In the genomic region with DNA sequence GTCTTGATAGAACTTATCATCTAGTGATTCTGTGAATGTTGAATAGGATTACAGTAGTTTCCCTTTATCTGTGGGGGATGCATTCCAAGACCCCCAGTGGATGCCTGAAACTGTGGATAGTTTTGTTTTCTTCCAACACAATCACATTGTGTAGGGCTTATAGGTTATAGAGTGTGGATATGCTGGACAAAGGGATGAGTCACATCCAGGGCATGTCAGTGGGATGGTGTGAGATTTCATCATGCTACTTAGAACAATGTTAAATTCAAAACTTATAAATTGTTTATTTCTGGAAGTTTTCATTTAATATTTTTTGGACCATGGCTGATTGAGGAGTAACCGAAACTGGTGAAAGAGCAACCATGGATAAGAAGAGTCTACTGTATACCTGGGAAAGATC, we compare ENCODE assay signal across 11 cellular contexts.
DNase-seq lines count a peak whose midpoint lies in the region; ATAC-seq and TF ChIP-seq lines count a peak whose summit lies in the region.
"Had no signal": no experiment of that assay in that cellular context is flagged by ENCODE, and none has a peak within 500 bp of the region (broad histone marks: within the 10 kb centered on the region; RNA-seq: fewer than 3 reads in every experiment).

No MANE protein-coding gene starts in this region.

- TF ChIP-seq CTCF in IMR-90 (conservative IDR thresholded peaks at IDR 0.05; ENCODE audit: low read depth, low read length) (no peak), astrocyte of the spinal cord (IDR thresholded peaks at IDR 0.05; ENCODE audit: low read depth, low read length) (no peak), foreskin keratinocyte (conservative IDR thresholded peaks at IDR 0.05) (no peak), OCI-LY7 (conservative IDR thresholded peaks at IDR 0.05; ENCODE audit: low read length) (no peak)

- intact Hi-C loops in IMR-90 (cut with micrococcal nuclease) = no loop called here
- intact Hi-C loops in OCI-LY7 (cut with micrococcal nuclease; ENCODE audit: unreplicated experiment) = no loop called here

- H3K4me1 ChIP-seq in IMR-90 (ENCODE audit: control insufficient read depth, insufficient read depth, low read length) (peaks cover 8% of the 10 kb centered on the region), foreskin keratinocyte (peaks cover 12% of the 10 kb centered on the region), OCI-LY7 (ENCODE audit: insufficient read depth, low read length, poor library complexity, severe bottlenecking) (no peaks in the 10 kb centered on the region), trophoblast cell (ENCODE audit: control insufficient read depth in 1 of 2, insufficient read depth in 2 of 2, low read length in 2 of 2) (no peaks in the 10 kb centered on the region)

- CTCF ChIA-PET in IMR-90 (lab: Yijun Ruan, JAX) = no interaction called here
- CTCF ChIA-PET in OCI-LY7 (lab: Charles Lee; ENCODE audit: unreplicated experiment) = no interaction called here

- H4K91ac ChIP-seq in IMR-90 (ENCODE audit: insufficient read depth, low read depth, low read length) (no peak overlapping the region), trophoblast cell (ENCODE audit: low read depth, low read length) (no peak overlapping the region)

- ATAC-seq in IMR-90 (ENCODE audit: low read depth) = 0 out of 2 replicates have a peak, but pooled peaks have one; percentile 44
- peak; percentile 97 for ATAC-seq in foreskin keratinocyte
- ATAC-seq in HG03039 (IDR thresholded peaks at IDR 0.05; ENCODE audit: unreplicated experiment) = no peak
- no peak for ATAC-seq in HG03460 (IDR thresholded peaks at IDR 0.05; ENCODE audit: unreplicated experiment)

- H3K27ac ChIP-seq in IMR-90 (ENCODE audit: insufficient read depth, low read length) (no peak overlapping the region), foreskin keratinocyte (peak overlapping the region; percentile 64), OCI-LY7 (ENCODE audit: low read depth, low read length, poor library complexity, severe bottlenecking) (no peak overlapping the region), trophoblast cell (ENCODE audit: low read depth, low read length) (no peak overlapping the region)

- POLR2A ChIA-PET in IMR-90 (lab: Charles Lee; ENCODE audit: unreplicated experiment) = no interaction called here
- POLR2A ChIA-PET in OCI-LY7 (lab: Charles Lee) = no interaction called here

- no peaks in the 10 kb centered on the region for H3K9me1 ChIP-seq in IMR-90 (ENCODE audit: insufficient read depth, low read length)

- no peak for TF ChIP-seq POLR2A in IMR-90 (IDR thresholded peaks at IDR 0.05; ENCODE audit: low read depth, low read length)

- H2BK5ac ChIP-seq in IMR-90 (ENCODE audit: low read depth, low read length, poor library complexity, severe bottlenecking) = no peak overlapping the region
- H2BK5ac ChIP-seq in trophoblast cell (ENCODE audit: low read depth, low read length, poor library complexity) = no peak overlapping the region

- H2AK5ac ChIP-seq in IMR-90 (ENCODE audit: low read depth, low read length) (no peak overlapping the region), trophoblast cell (ENCODE audit: low read length) (no peak overlapping the region)

- no peaks in the 10 kb centered on the region for H3K79me2 ChIP-seq in OCI-LY7 (ENCODE audit: insufficient read depth, low read depth, low read length)
- H3K79me2 ChIP-seq in trophoblast cell (ENCODE audit: control insufficient read depth, insufficient read depth, low read length, poor library complexity) = no peaks in the 10 kb centered on the region

- H2BK120ac ChIP-seq in IMR-90 (ENCODE audit: low read depth, low read length) (peak overlapping the region; percentile 61; the same call in 1 of the 2 replicates), trophoblast cell (ENCODE audit: insufficient read depth, low read length, poor library complexity) (no peak overlapping the region)

- no CpG with 5 or more reads among the region's 1 CpG for WGBS in IMR-90 (ENCODE audit: extremely low coverage in 2 of 2, insufficient read length in 1 of 2), 2 experiments
- no CpG with 5 or more reads among the region's 1 CpG for WGBS in trophoblast cell (ENCODE audit: extremely low coverage, insufficient coverage, insufficient read length)

- dilution Hi-C loops in IMR-90 (cut with HindIII; ENCODE audit: low sequenced_read_pairs, unreplicated experiment) = no loop called here

- H3K36me3 ChIP-seq in IMR-90 (ENCODE audit: control insufficient read depth, insufficient read depth, low read length) = no peaks in the 10 kb centered on the region
- no peaks in the 10 kb centered on the region for H3K36me3 ChIP-seq in OCI-LY7 (ENCODE audit: insufficient read depth, low read length)
- H3K36me3 ChIP-seq in trophoblast cell (ENCODE audit: control insufficient read depth in 1 of 2, insufficient read depth in 2 of 2, low read length in 2 of 2) = no peaks in the 10 kb centered on the region

- H3K23ac ChIP-seq in IMR-90 (ENCODE audit: low read depth, low read length) (no peak overlapping the region; the same call in 1 of the 2 replicates), trophoblast cell (ENCODE audit: low read length) (no peak overlapping the region)

- no peak for TF ChIP-seq RAD21 in IMR-90 (IDR thresholded peaks at IDR 0.05; ENCODE audit: low read length)

- no peak overlapping the region for H4K5ac ChIP-seq in IMR-90 (ENCODE audit: low read depth, low read length)

- no peak overlapping the region for H2AK9ac ChIP-seq in IMR-90 (replicated peaks; ENCODE audit: low read depth, low read length, poor library complexity)

- in situ Hi-C loops in ACHN (cut with HindIII; ENCODE audit: low pct_ligation_motif_present, low pct_unique_long_range_greater_than_20kb, low sequenced_read_pairs) = no loop called here
- in situ Hi-C loops in IMR-90 (cut with MboI; ENCODE audit: low sequenced_read_pairs) = no loop called here
- in situ Hi-C loops in astrocyte of the spinal cord (cut with HindIII; ENCODE audit: low sequenced_read_pairs) = no loop called here

- H4K20me1 ChIP-seq in IMR-90 (ENCODE audit: insufficient read depth, low read length) = no peaks in the 10 kb centered on the region
- H4K20me1 ChIP-seq in OCI-LY7 (ENCODE audit: insufficient read depth, low read length) = no peaks in the 10 kb centered on the region

- no peak overlapping the region; a peak in 1 of 4 replicates for H4K8ac ChIP-seq in IMR-90 (ENCODE audit: low read depth in 2 of 2, low read length in 2 of 2)
- no peak overlapping the region for H4K8ac ChIP-seq in trophoblast cell (ENCODE audit: low read depth, low read length)

- no peak overlapping the region for H2BK15ac ChIP-seq in IMR-90 (ENCODE audit: low read depth, low read length)

- H3K14ac ChIP-seq in IMR-90 (replicated peaks; ENCODE audit: low read depth, low read length) (no peak overlapping the region), trophoblast cell (ENCODE audit: low read length) (no peak overlapping the region)

- no peak overlapping the region for H4K12ac ChIP-seq in trophoblast cell (ENCODE audit: low read depth, low read length)

- no peaks in the 10 kb centered on the region for H3K9me3 ChIP-seq in IMR-90 (ENCODE audit: control insufficient read depth, insufficient read depth, low read length)
- H3K9me3 ChIP-seq in OCI-LY7 (ENCODE audit: low read length) = no peaks in the 10 kb centered on the region
- no peaks in the 10 kb centered on the region for H3K9me3 ChIP-seq in trophoblast cell (ENCODE audit: insufficient read depth, low read depth, low read length)

- H2AFZ ChIP-seq in IMR-90 (replicated peaks; ENCODE audit: low read length, poor library complexity) (no peak overlapping the region), OCI-LY7 (ENCODE audit: low read length) (no peak overlapping the region), trophoblast cell (ENCODE audit: insufficient read depth, low read length, poor library complexity) (no peak overlapping the region)

- peak; percentile 34 for DNase-seq in ACHN
- DNase-seq in IMR-90 = peak; percentile 77
- peak; percentile 73 for DNase-seq in astrocyte of the spinal cord (ENCODE audit: low read depth, low spot score)
- DNase-seq in foreskin keratinocyte = peak; percentile 30 to 64
- no peak for DNase-seq in OCI-LY7 (ENCODE audit: low spot score)
- no peak for DNase-seq in trophoblast cell
- DNase-seq: NCI-H187, NCI-H524 treated with DMSO at 0.1 percent for 48 hours, nucleus accumbens had no signal

- H3K4ac ChIP-seq in IMR-90 (ENCODE audit: low read depth, low read length) = peak overlapping the region; percentile 17; the same call in 1 of the 2 replicates
- no peak overlapping the region for H3K4ac ChIP-seq in trophoblast cell (ENCODE audit: low read depth, low read length)

- no peak overlapping the region for H3K18ac ChIP-seq in IMR-90 (ENCODE audit: low read depth, low read length)
- no peak overlapping the region for H3K18ac ChIP-seq in trophoblast cell (ENCODE audit: low read length)

- H3K56ac ChIP-seq in IMR-90 (ENCODE audit: extremely low read depth, insufficient read depth, low read length) = no peak overlapping the region

- no peak overlapping the region for H3K4me3 ChIP-seq in IMR-90 (ENCODE audit: insufficient read depth, low read depth, low read length)
- H3K4me3 ChIP-seq in astrocyte of the spinal cord (ENCODE audit: low read depth, low read length) = no peak overlapping the region
- no peak overlapping the region for H3K4me3 ChIP-seq in OCI-LY7 (ENCODE audit: low read depth, low read length, poor library complexity, severe bottlenecking)
- no peak overlapping the region for H3K4me3 ChIP-seq in trophoblast cell (ENCODE audit: low read depth, low read length)

- H2BK12ac ChIP-seq in trophoblast cell (ENCODE audit: low read length) = no peak overlapping the region

- H2BK20ac ChIP-seq in IMR-90 (ENCODE audit: low read depth, low read length) = peak overlapping the region; percentile 77

- H3K27me3 ChIP-seq in IMR-90 (ENCODE audit: control insufficient read depth, insufficient read depth, low read length) = no peaks in the 10 kb centered on the region
- H3K27me3 ChIP-seq in foreskin keratinocyte = no peaks in the 10 kb centered on the region
- H3K27me3 ChIP-seq in trophoblast cell (ENCODE audit: insufficient read depth, low read length) = no peaks in the 10 kb centered on the region

- no peaks in the 10 kb centered on the region for H3K79me1 ChIP-seq in IMR-90 (ENCODE audit: low read depth in 1 of 2, low read length in 2 of 2)
- H3K79me1 ChIP-seq in trophoblast cell (ENCODE audit: low read length) = no peaks in the 10 kb centered on the region

- H3K9me2 ChIP-seq in OCI-LY7 (ENCODE audit: insufficient read depth, low read length) = no peaks in the 10 kb centered on the region

- peak overlapping the region; percentile 44; the same call in 1 of the 2 replicates for H3K4me2 ChIP-seq in IMR-90 (ENCODE audit: low read depth, low read length)
- H3K4me2 ChIP-seq in OCI-LY7 (ENCODE audit: low read length) = no peak overlapping the region
- no peak overlapping the region for H3K4me2 ChIP-seq in trophoblast cell (ENCODE audit: low read length)

- BruUV-seq in IMR-90 (replicated peaks; lab: Mats Ljungman, UMichigan) (no TSS peak), OCI-LY7 (replicated peaks; lab: Mats Ljungman, UMichigan) (no TSS peak)

- no peak overlapping the region for H3K9ac ChIP-seq in IMR-90 (ENCODE audit: low read depth, low read length)
- H3K9ac ChIP-seq in trophoblast cell (ENCODE audit: low read length) = no peak overlapping the region

TF ChIP-seq in IMR-90, 13 proteins besides CTCF, POLR2A, EP300 and RAD21 (continues in another document):
- TF ChIP-seq CEBPB (IDR thresholded peaks at IDR 0.05; ENCODE audit: low read depth, low read length) = peak; percentile 74
- TF ChIP-seq CHD1 (IDR thresholded peaks at IDR 0.05; ENCODE audit: low read depth, low read length) = no peak
- TF ChIP-seq FOS (IDR thresholded peaks at IDR 0.05; ENCODE audit: low read depth, low read length) = peak; percentile 52; the same call in 1 of the 2 replicates

Comparison
In these comparisons a context has a peak if more than half of its experiments do, and no peak if none do; other contexts are left out.
1. DNase-seq: peak in ACHN (single experiment), IMR-90 (single experiment), astrocyte of the spinal cord (single experiment) and foreskin keratinocyte (2 of 2); none in OCI-LY7 (single experiment) and trophoblast cell (0 of 2).
2. ATAC-seq: peak in IMR-90 (single experiment) and foreskin keratinocyte (single experiment); none in HG03039 (single experiment) and HG03460 (single experiment).